In genomic region chr1:54565113-54565501, GRCh38 we compare ENCODE assay signal across 1 cellular context.
TF ChIP-seq lines count a peak whose summit lies in the region.

No MANE protein-coding gene starts in this region.

TF ChIP-seq in HepG2, 621 proteins besides CTCF, POLR2A, EP300 and RAD21 (continued from another document and continues in another):
- TF ChIP-seq RBAK (CRISPR knock-in tag; IDR thresholded peaks at IDR 0.05) (peak; percentile 60; the same call in 1 of the 2 replicates), ZNF275 (CRISPR knock-in tag; IDR thresholded peaks at IDR 0.05; ENCODE audit: borderline replicate concordance) (no peak), LBX2 (CRISPR knock-in tag; IDR thresholded peaks at IDR 0.05; ENCODE audit: borderline replicate concordance) (no peak), SOX13 (IDR thresholded peaks at IDR 0.05) (no peak), SOX13 (CRISPR knock-in tag; conservative IDR thresholded peaks at IDR 0.05 in 1 of 2, IDR thresholded peaks at IDR 0.05 in 1 of 2) (peak in 1 of 2 experiments; percentile 35; a peak in 1 of 4 replicates), ZNF75D (CRISPR knock-in tag; IDR thresholded peaks at IDR 0.05; ENCODE audit: borderline replicate concordance) (no peak), SSRP1 (CRISPR knock-in tag; IDR thresholded peaks at IDR 0.05) (no peak), CCDC6 (CRISPR knock-in tag; IDR thresholded peaks at IDR 0.05) (no peak), ZFP37 (CRISPR knock-in tag; IDR thresholded peaks at IDR 0.05; ENCODE audit: borderline replicate concordance) (no peak), JUNB (CRISPR knock-in tag; IDR thresholded peaks at IDR 0.05; ENCODE audit: borderline replicate concordance) (no peak), ZNF749 (CRISPR knock-in tag; IDR thresholded peaks at IDR 0.05; ENCODE audit: borderline replicate concordance) (no peak), ZNF782 (CRISPR knock-in tag; IDR thresholded peaks at IDR 0.05; ENCODE audit: borderline replicate concordance) (peak; percentile 79; the same call in 1 of the 2 replicates), HNF4G (IDR thresholded peaks at IDR 0.05; ENCODE audit: borderline replicate concordance, low read depth, low read length) (peak; percentile 71), HNF4G (CRISPR knock-in tag; IDR thresholded peaks at IDR 0.05; ENCODE audit: borderline replicate concordance, low read depth) (no peak), HOXD1 (CRISPR knock-in tag; IDR thresholded peaks at IDR 0.05) (0 out of 2 replicates have a peak, but pooled peaks have one; percentile 21), ZSCAN5A (CRISPR knock-in tag; IDR thresholded peaks at IDR 0.05; ENCODE audit: borderline replicate concordance) (no peak), ZNF574 (CRISPR knock-in tag; IDR thresholded peaks at IDR 0.05) (no peak), HDAC2 (CRISPR knock-in tag; IDR thresholded peaks at IDR 0.05) (0 out of 2 replicates have a peak, but pooled peaks have one; percentile 51), MXI1 (IDR thresholded peaks at IDR 0.05; ENCODE audit: borderline replicate concordance, low read depth, low read length) (no peak), TEAD2 (CRISPR knock-in tag; IDR thresholded peaks at IDR 0.05) (no peak), TBP (CRISPR knock-in tag; IDR thresholded peaks at IDR 0.05) (no peak), CENPT (CRISPR knock-in tag; IDR thresholded peaks at IDR 0.05; ENCODE audit: low read depth) (no peak), IKZF1 (IDR thresholded peaks at IDR 0.05) (no peak), ZUFSP (CRISPR knock-in tag; IDR thresholded peaks at IDR 0.05; ENCODE audit: borderline replicate concordance) (no peak), ZNF614 (CRISPR knock-in tag; IDR thresholded peaks at IDR 0.05; ENCODE audit: borderline replicate concordance) (0 out of 2 replicates have a peak, but pooled peaks have one; percentile 29), POGZ (CRISPR knock-in tag; IDR thresholded peaks at IDR 0.05) (no peak), SALL1 (CRISPR knock-in tag; IDR thresholded peaks at IDR 0.05) (peak; percentile 25), ZSCAN25 (CRISPR knock-in tag; IDR thresholded peaks at IDR 0.05) (0 out of 2 replicates have a peak, but pooled peaks have one; percentile 53), PLSCR1 (CRISPR knock-in tag; IDR thresholded peaks at IDR 0.05; ENCODE audit: borderline replicate concordance) (no peak), ZNF788 (CRISPR knock-in tag; IDR thresholded peaks at IDR 0.05; ENCODE audit: borderline replicate concordance) (no peak), NR2F6 (IDR thresholded peaks at IDR 0.05) (no peak), NR2F6 (CRISPR knock-in tag; IDR thresholded peaks at IDR 0.05) (0 out of 2 replicates have a peak, but pooled peaks have one; percentile 16), ELF1 (CRISPR knock-in tag; IDR thresholded peaks at IDR 0.05) (no peak), ZNF296 (CRISPR knock-in tag; conservative IDR thresholded peaks at IDR 0.05) (no peak), ZBTB7B (CRISPR knock-in tag; IDR thresholded peaks at IDR 0.05) (0 out of 2 replicates have a peak, but pooled peaks have one; percentile 39), AKAP8 (CRISPR knock-in tag; IDR thresholded peaks at IDR 0.05) (no peak), SAFB2 (CRISPR knock-in tag; IDR thresholded peaks at IDR 0.05; ENCODE audit: borderline replicate concordance, low read depth) (no peak), MTA1 (CRISPR knock-in tag; IDR thresholded peaks at IDR 0.05; ENCODE audit: borderline replicate concordance) (peak; percentile 42; the same call in 1 of the 2 replicates), SP1 (IDR thresholded peaks at IDR 0.05) (no peak), SP1 (CRISPR knock-in tag; IDR thresholded peaks at IDR 0.05) (no peak), FOSL1 (CRISPR knock-in tag; IDR thresholded peaks at IDR 0.05; ENCODE audit: borderline replicate concordance) (no peak), ZNF160 (CRISPR knock-in tag; IDR thresholded peaks at IDR 0.05) (no peak), ZNF335 (CRISPR knock-in tag; IDR thresholded peaks at IDR 0.05) (no peak), GATAD1 (CRISPR knock-in tag; IDR thresholded peaks at IDR 0.05) (no peak), ZBTB26 (CRISPR knock-in tag; IDR thresholded peaks at IDR 0.05; ENCODE audit: borderline replicate concordance) (no peak), ZBTB42 (CRISPR knock-in tag; IDR thresholded peaks at IDR 0.05) (0 out of 2 replicates have a peak, but pooled peaks have one; percentile 51), HNF4A (CRISPR knock-in tag; IDR thresholded peaks at IDR 0.05) (peak; percentile 85), ZSCAN30 (CRISPR knock-in tag; IDR thresholded peaks at IDR 0.05) (no peak), NRL (CRISPR knock-in tag; IDR thresholded peaks at IDR 0.05; ENCODE audit: borderline replicate concordance) (no peak), HOXA3 (CRISPR knock-in tag; IDR thresholded peaks at IDR 0.05) (peak; percentile 43; the same call in 1 of the 2 replicates), ZNF513 (CRISPR knock-in tag; conservative IDR thresholded peaks at IDR 0.05) (no peak), SAP130 (CRISPR knock-in tag; IDR thresholded peaks at IDR 0.05; ENCODE audit: low read depth) (peak; percentile 29; the same call in 1 of the 2 replicates), ZNF609 (CRISPR knock-in tag; IDR thresholded peaks at IDR 0.05; ENCODE audit: borderline replicate concordance) (0 out of 2 replicates have a peak, but pooled peaks have one; percentile 19)
